Comparison of ENCODE assay signal across 25 cellular contexts in the genomic region with DNA sequence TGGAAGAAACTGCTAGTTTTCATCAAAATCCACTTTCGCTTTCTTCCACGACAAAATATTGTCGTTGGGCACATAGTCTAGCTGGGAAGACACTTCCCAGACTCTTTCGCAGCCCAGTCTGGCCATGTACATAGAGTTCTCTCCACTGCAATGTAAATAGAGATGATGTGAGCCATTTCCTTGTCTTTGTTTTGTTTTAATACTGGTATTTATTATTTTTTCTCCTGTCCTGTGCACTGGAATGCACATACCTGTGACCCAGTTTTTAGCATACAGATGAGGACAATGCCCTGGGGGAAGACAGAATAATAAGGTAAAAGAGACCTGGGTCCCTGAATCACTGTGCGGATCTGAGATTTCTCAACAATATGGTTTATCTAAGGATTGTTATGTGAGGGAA.
DNase-seq lines count a peak whose midpoint lies in the region; ATAC-seq and TF ChIP-seq lines count a peak whose summit lies in the region.
"Had no signal": no experiment of that assay in that cellular context is flagged by ENCODE, and none has a peak within 500 bp of the region (broad histone marks: within the 10 kb centered on the region; RNA-seq: fewer than 3 reads in every experiment).

No MANE protein-coding gene starts in this region.

- peak; percentile 11 for DNase-seq in OCI-M1 (lab: John Stamatoyannopoulos, UW)
- DNase-seq in brain microvascular endothelial cell = peak; percentile 3
- peak; percentile 32 to 68 for DNase-seq in lung microvascular endothelial cell (ENCODE audit: low read depth in 2 of 2)
- DNase-seq in thoracic aorta (ENCODE audit: low spot score) = no peak
- no peak for DNase-seq in activated naive CD4-positive, alpha-beta T cell (lab: John Stamatoyannopoulos, UW)
- no peak for DNase-seq in T-helper 17 cell
- DNase-seq: activated CD4-positive, alpha-beta memory T cell treated with anti-CD3 and anti-CD28 coated beads, Interleukin-2, amount 10 ng/mL, durations not matched to agents 7 days and 5 days; activated CD4-positive, CD25-positive, alpha-beta regulatory T cell treated with anti-CD3 and anti-CD28 coated beads, Interleukin-2, amount 50 U/mL, for 72 hours; anterior cingulate cortex; Calu3; cerebellar nuclear complex; effector CD4-positive, alpha-beta T cell; erythroblast; head of caudate nucleus; KG1; NCI-H1417 treated with DMSO at 0.1 percent for 48 hours; NCI-H748 treated with DMSO at 0.1 percent for 48 hours; stimulated activated CD4-positive, alpha-beta T cell treated with anti-CD3 and anti-CD28 coated beads, Interleukin-2, amount 100 ng/mL, for 48 hours; T-helper 2 cell; upper lobe of right lung had no signal

- no peaks in the 10 kb centered on the region for H3K9me3 ChIP-seq in thoracic aorta
- peaks cover 5% of the 10 kb centered on the region for H3K9me3 ChIP-seq in T-helper 17 cell (ENCODE audit: control insufficient read depth, low read length, poor library complexity, severe bottlenecking)
- H3K9me3 ChIP-seq: upper lobe of right lung had no signal

- H3K27ac ChIP-seq in brain microvascular endothelial cell (peak overlapping the region; percentile 12), thoracic aorta (peak overlapping the region; percentile 50 to 64)
- H3K27ac ChIP-seq: upper lobe of right lung had no signal

- TF ChIP-seq CTCF in brain microvascular endothelial cell (IDR thresholded peaks at IDR 0.05; ENCODE audit: low read depth, low read length, missing control alignments) (no peak), thoracic aorta (IDR thresholded peaks at IDR 0.05) (no peak)

- H3K27ac Mint-ChIP-seq in T-helper 17 cell = no peak overlapping the region
- H3K27ac Mint-ChIP-seq: activated CD4-positive, alpha-beta memory T cell treated with anti-CD3 and anti-CD28 coated beads, Interleukin-2, amount 10 ng/mL, durations not matched to agents 7 days and 5 days; activated naive CD4-positive, alpha-beta T cell treated with anti-CD3 and anti-CD28 coated beads, Interleukin-2, amount 50 U/mL, for 72 hours; activated T-helper 2 cell treated with anti-CD3 and anti-CD28 coated beads, Interferon-gamma antibody, Interleukin-2, Interleukin-4, amounts not matched to agents 10 μg/mL and 5 μg/mL and 100 μg/mL, durations not matched to agents 14 hours and 24 hours and 36 hours; CD14-positive monocyte had no signal

- no peaks in the 10 kb centered on the region for H3K27me3 Mint-ChIP-seq in T-helper 17 cell
- H3K27me3 Mint-ChIP-seq: activated CD4-positive, alpha-beta memory T cell treated with anti-CD3 and anti-CD28 coated beads, Interleukin-2, amount 10 ng/mL, durations not matched to agents 7 days and 5 days had no signal

- H3K36me3 ChIP-seq in brain microvascular endothelial cell (replicated peaks) (no peaks in the 10 kb centered on the region), thoracic aorta (no peaks in the 10 kb centered on the region)
- H3K36me3 ChIP-seq: upper lobe of right lung had no signal

- no peak overlapping the region for H3K4me3 Mint-ChIP-seq in T-helper 17 cell
- H3K4me3 Mint-ChIP-seq: activated CD4-positive, alpha-beta memory T cell treated with anti-CD3 and anti-CD28 coated beads, Interleukin-2, amount 10 ng/mL, durations not matched to agents 7 days and 5 days; CD14-positive monocyte had no signal

- H3K4me1 Mint-ChIP-seq in T-helper 17 cell = no peaks in the 10 kb centered on the region
- H3K4me1 Mint-ChIP-seq: activated CD4-positive, alpha-beta memory T cell treated with anti-CD3 and anti-CD28 coated beads, Interleukin-2, amount 10 ng/mL, durations not matched to agents 7 days and 5 days; CD14-positive monocyte had no signal

- no peaks in the 10 kb centered on the region for H3K36me3 Mint-ChIP-seq in T-helper 17 cell (ENCODE audit: low read depth)
- H3K36me3 Mint-ChIP-seq: activated naive CD4-positive, alpha-beta T cell treated with anti-CD3 and anti-CD28 coated beads, Interleukin-2, amount 50 U/mL, for 72 hours; CD14-positive monocyte had no signal

- H3K27me3 ChIP-seq in brain microvascular endothelial cell (replicated peaks) (no peaks in the 10 kb centered on the region), thoracic aorta (replicated peaks; ENCODE audit: insufficient read depth) (no peaks in the 10 kb centered on the region)
- H3K27me3 ChIP-seq: upper lobe of right lung had no signal

- ATAC-seq in thoracic aorta (ENCODE audit: insufficient number of reproducible peaks, low FRiP score, low read depth) (no peak), T-helper 17 cell (no peak), HG03025 (IDR thresholded peaks at IDR 0.05; ENCODE audit: low FRiP score, unreplicated experiment) (no peak)
- ATAC-seq: activated naive CD4-positive, alpha-beta T cell treated with anti-CD3 and anti-CD28 coated beads, Interleukin-2, amount 50 U/mL, for 72 hours; upper lobe of right lung had no signal

- in situ Hi-C loops in brain microvascular endothelial cell (cut with HindIII; ENCODE audit: low pct_ligation_motif_present, low sequenced_read_pairs) = no loop called here

- H3K4me3 ChIP-seq in brain microvascular endothelial cell (ENCODE audit: low read depth, low read length) (no peak overlapping the region), thoracic aorta (peak overlapping the region; percentile 68)
- H3K4me3 ChIP-seq: SK-N-MC, upper lobe of right lung had no signal

- H3K4me1 ChIP-seq in thoracic aorta (ENCODE audit: control insufficient read depth in 1 of 2, low read depth in 2 of 2) = peaks cover 7 to 30% of the 10 kb centered on the region in 2 donors
- H3K4me1 ChIP-seq: upper lobe of right lung had no signal

Comparison
In these comparisons a context has a peak if more than half of its experiments do, and no peak if none do; other contexts are left out.
1. DNase-seq: peak in OCI-M1 (single experiment), brain microvascular endothelial cell (single experiment) and lung microvascular endothelial cell (2 of 2); none in thoracic aorta (single experiment), activated naive CD4-positive, alpha-beta T cell (0 of 4) and T-helper 17 cell (0 of 3).